ENCODE assay signal across 10 cellular contexts in the genomic region with DNA sequence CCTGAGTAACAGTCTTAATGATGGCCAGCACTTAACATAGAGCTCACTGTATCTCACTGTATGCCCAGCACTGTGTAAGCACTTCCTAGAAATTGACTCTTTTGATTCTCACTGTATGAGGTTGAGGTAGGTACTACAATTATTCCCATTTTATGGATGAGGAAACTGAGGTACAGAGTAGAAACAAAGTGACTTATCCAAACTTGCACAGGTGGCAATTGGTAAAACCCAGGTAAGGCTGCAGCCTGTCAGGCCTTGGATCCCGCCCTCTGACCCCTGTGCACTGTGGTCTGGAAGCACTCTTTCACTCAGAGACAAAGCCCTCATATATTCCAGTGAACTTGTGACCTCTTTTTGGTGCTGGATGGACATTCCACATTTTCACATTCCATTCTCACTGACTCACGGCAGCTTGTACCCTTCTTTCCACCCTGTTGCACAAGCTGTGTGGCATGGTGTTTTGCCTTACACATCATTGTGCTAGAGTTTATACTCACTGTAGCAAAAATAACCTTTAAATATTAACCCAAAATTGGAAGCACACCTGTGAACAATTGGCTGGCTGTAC. TPM values are rescaled to one million over a fixed set of nuclear protein-coding genes. Genes with fewer than 3 reads are reported as not detected.
DNase-seq lines count a peak whose midpoint lies in the region; ATAC-seq and TF ChIP-seq lines count a peak whose summit lies in the region.
"Had no signal": no experiment of that assay in that cellular context is flagged by ENCODE, and none has a peak within 500 bp of the region (broad histone marks: within the 10 kb centered on the region; RNA-seq: fewer than 3 reads in every experiment).

No MANE protein-coding gene starts in this region.

- peak overlapping the region; percentile 49 for H3K4me2 ChIP-seq in trophoblast cell (ENCODE audit: low read length)

- ATAC-seq in HG03432 (IDR thresholded peaks at IDR 0.05; ENCODE audit: unreplicated experiment), result no peak

- H3K4ac ChIP-seq in trophoblast cell (ENCODE audit: low read depth, low read length), result no peak overlapping the region

- WGBS in trophoblast cell (ENCODE audit: extremely low coverage, insufficient coverage, insufficient read length), result no CpG with 5 or more reads among the region's 2 CpGs

- peaks cover 2% of the 10 kb centered on the region for H3K79me1 ChIP-seq in trophoblast cell (ENCODE audit: low read length)

- peak; percentile 97 for DNase-seq in EL
- DNase-seq in SJSA1 (ENCODE audit: low read depth in 1 of 2, low spot score in 2 of 2), result peak; percentile 87 to 89
- peak; percentile 92 to 96 for DNase-seq in foreskin fibroblast
- DNase-seq in trophoblast cell, result peak; percentile 86 to 96
- no peak for DNase-seq in substantia nigra (lab: John Stamatoyannopoulos, UW)
- DNase-seq in iPS-NIHi7 (ENCODE audit: extremely low spot score), result no peak
- DNase-seq in NCI-H1436 treated with DMSO at 0.1 percent for 48 hours (lab: John Stamatoyannopoulos, UW), result no peak
- DNase-seq: activated CD4-positive, alpha-beta T cell treated with anti-CD3 and anti-CD28 coated beads for 48 hours; NCI-H524 had no signal

- no peak overlapping the region for H4K12ac ChIP-seq in trophoblast cell (ENCODE audit: low read depth, low read length)

- no peak overlapping the region for H3K9ac ChIP-seq in trophoblast cell (ENCODE audit: low read length)

- H3K4me1 ChIP-seq in SJSA1 (replicated peaks), result peaks cover 31% of the 10 kb centered on the region
- H3K4me1 ChIP-seq in trophoblast cell (ENCODE audit: control insufficient read depth in 1 of 2, insufficient read depth in 2 of 2, low read length in 2 of 2), result peaks cover 2 to 5% of the 10 kb centered on the region in 2 experiments

- no peak overlapping the region for H4K91ac ChIP-seq in trophoblast cell (ENCODE audit: low read depth, low read length)

- H3K4me3 ChIP-seq in SJSA1 (no peak overlapping the region), foreskin fibroblast (ENCODE audit: low read depth in 1 of 2, low read length in 2 of 2) (no peak overlapping the region), trophoblast cell (ENCODE audit: low read depth, low read length) (no peak overlapping the region)

- H3K27ac ChIP-seq in SJSA1 (peak overlapping the region; percentile 79), trophoblast cell (ENCODE audit: low read depth, low read length) (peak overlapping the region; percentile 43), substantia nigra (ENCODE audit: low read depth, low read length, poor library complexity, severe bottlenecking) (no peak overlapping the region)

- no peak overlapping the region for H2AFZ ChIP-seq in trophoblast cell (ENCODE audit: insufficient read depth, low read length, poor library complexity)

- no peak overlapping the region for H3K23ac ChIP-seq in trophoblast cell (ENCODE audit: low read length)

- no peak overlapping the region for H2BK120ac ChIP-seq in trophoblast cell (ENCODE audit: insufficient read depth, low read length, poor library complexity)

- H3K9me3 ChIP-seq in SJSA1 (replicated peaks) (peaks cover 3% of the 10 kb centered on the region; the same call in 1 of the 2 replicates), trophoblast cell (ENCODE audit: insufficient read depth, low read depth, low read length) (peaks cover 2% of the 10 kb centered on the region)

- no peak for TF ChIP-seq CTCF in foreskin fibroblast (IDR thresholded peaks at IDR 0.05; ENCODE audit: low read depth, low read length)

- peak overlapping the region; percentile 12 for H2BK12ac ChIP-seq in trophoblast cell (ENCODE audit: low read length)

- H4K8ac ChIP-seq in trophoblast cell (ENCODE audit: low read depth, low read length), result no peak overlapping the region

- H3K18ac ChIP-seq in trophoblast cell (ENCODE audit: low read length), result no peak overlapping the region

- H3K79me2 ChIP-seq in trophoblast cell (ENCODE audit: control insufficient read depth, insufficient read depth, low read length, poor library complexity), result no peaks in the 10 kb centered on the region

- H2BK5ac ChIP-seq in trophoblast cell (ENCODE audit: low read depth, low read length, poor library complexity), result no peak overlapping the region

- H2AK5ac ChIP-seq in trophoblast cell (ENCODE audit: low read length), result no peak overlapping the region

- H3K36me3 ChIP-seq in SJSA1 (no peaks in the 10 kb centered on the region), trophoblast cell (ENCODE audit: control insufficient read depth in 1 of 2, insufficient read depth in 2 of 2, low read length in 2 of 2) (peaks cover 0 to 1% of the 10 kb centered on the region in 2 experiments)

- H3K14ac ChIP-seq in trophoblast cell (ENCODE audit: low read length), result no peak overlapping the region

- H3K27me3 ChIP-seq in SJSA1 (replicated peaks) (no peaks in the 10 kb centered on the region), trophoblast cell (ENCODE audit: insufficient read depth, low read length) (no peaks in the 10 kb centered on the region)

RNA-seq across cellular contexts. Expression of a gene that starts 21.7 kb away (rescaled TPM):
- total RNA-seq in SJSA1 (2014; rRNA removed; shearing (Covaris generic)), result not detected in 2 replicates
- 0.89 and 1.0 TPM in 2 replicates for polyA plus RNA-seq in trophoblast cell (2013)

Comparison
In these comparisons a context has a peak if more than half of its experiments do, and no peak if none do; other contexts are left out.
1. DNase-seq: peak in EL (single experiment), SJSA1 (2 of 2), foreskin fibroblast (2 of 2) and trophoblast cell (2 of 2); none in substantia nigra (0 of 49), iPS-NIHi7 (single experiment) and NCI-H1436 treated with DMSO at 0.1 percent for 48 hours (single experiment).